ENCODE assay signal across 1 cellular context in the genomic region with DNA sequence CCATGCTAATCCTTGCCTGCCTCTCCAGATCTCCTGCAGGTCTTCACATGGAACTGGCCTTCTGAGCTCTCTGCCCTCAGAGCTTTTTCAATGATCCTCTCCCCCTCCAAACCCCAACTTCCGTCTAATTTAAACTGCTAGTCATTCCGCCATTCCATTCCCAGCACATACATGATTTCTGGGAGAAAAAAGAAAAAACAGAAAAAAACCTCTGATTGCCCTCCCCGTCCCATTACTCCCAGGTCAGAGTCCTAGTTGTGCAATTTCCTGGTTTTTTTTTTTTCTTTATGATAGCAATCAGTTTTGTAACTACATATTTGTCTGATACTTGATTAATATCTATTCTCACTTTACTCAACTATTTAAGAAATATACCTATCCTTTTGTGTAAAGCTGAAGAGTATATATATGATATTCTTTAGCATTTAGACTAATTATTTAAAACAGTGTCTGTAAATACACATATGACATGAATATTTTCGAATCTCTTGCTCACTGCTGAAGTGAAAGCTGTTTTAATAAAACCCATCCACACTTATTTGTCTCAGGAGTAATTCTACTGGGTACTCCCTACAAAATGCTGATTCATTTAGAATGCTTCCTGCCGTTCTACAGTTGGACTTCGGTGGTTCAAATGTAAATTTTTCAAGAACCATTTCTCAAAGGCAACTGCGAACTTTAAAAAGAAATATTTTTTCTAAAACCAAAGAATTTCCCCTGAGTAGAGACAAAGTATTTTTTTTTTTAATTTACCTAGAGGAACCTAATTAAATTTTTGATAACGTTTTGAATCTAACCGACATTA.
TF ChIP-seq lines count a peak whose summit lies in the region.

No MANE protein-coding gene starts in this region.

TF ChIP-seq in GM23338, 12 proteins besides CTCF, POLR2A, EP300 and RAD21 (continued from another document):
- TF ChIP-seq ZNF462 (CRISPR knock-in tag; IDR thresholded peaks at IDR 0.05) (no peak), CREB1 (CRISPR knock-in tag; IDR thresholded peaks at IDR 0.05; ENCODE audit: low read depth) (no peak), EZH2phosphoT487 (IDR thresholded peaks at IDR 0.05; ENCODE audit: unreplicated experiment) (no peak), STAT1 (IDR thresholded peaks at IDR 0.05; ENCODE audit: unreplicated experiment) (no peak), NANOG (IDR thresholded peaks at IDR 0.05; ENCODE audit: borderline replicate concordance) (no peak), JUNB (IDR thresholded peaks at IDR 0.05; ENCODE audit: unreplicated experiment) (no peak)
